ENCODE assay signal across 16 cellular contexts in the genomic region with DNA sequence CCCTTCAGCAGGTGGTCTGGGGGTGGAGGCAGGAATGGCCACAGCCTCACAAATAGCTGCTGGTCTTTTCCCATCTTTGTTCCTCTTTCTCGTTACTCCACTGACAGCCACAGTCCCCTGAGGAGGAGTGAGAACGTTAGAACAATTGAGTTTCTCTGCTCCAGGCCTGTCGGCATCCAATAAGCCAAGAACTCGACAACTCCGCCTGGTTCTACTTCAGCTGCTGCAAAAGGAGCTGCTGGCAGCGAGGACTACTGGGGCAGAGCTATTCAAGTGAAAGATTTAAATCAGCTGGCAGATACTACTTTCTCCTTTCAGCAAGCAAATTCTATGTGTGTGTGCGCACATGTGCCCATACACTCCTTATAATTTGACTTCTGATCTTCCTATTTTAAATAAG.
A peak's percentile ranks its signal among the peaks of the same experiment; 100 is the strongest.
DNase-seq lines count a peak whose midpoint lies in the region; ATAC-seq, FAIRE-seq and TF ChIP-seq lines count a peak whose summit lies in the region.
"Had no signal": no experiment of that assay in that cellular context is flagged by ENCODE, and none has a peak within 500 bp of the region (broad histone marks: within the 10 kb centered on the region; RNA-seq: fewer than 3 reads in every experiment).

No MANE protein-coding gene starts in this region.

- H3K4me1 ChIP-seq in H1 (replicated peaks in 1 of 4; ENCODE audit: control insufficient read depth in 3 of 4, insufficient read depth in 4 of 4, low read length in 3 of 4): no peaks in the 10 kb centered on the region
- H3K4me1 ChIP-seq in neuron (ENCODE audit: insufficient read depth, low read length): no peaks in the 10 kb centered on the region
- H3K4me1 ChIP-seq in HepG2 (ENCODE audit: insufficient read depth, low read length): peaks cover 5% of the 10 kb centered on the region

- H4K20me1 ChIP-seq in H1 (replicated peaks in 1 of 2; ENCODE audit: control insufficient read depth in 1 of 2, insufficient read depth in 2 of 2, low read length in 2 of 2): no peaks in the 10 kb centered on the region
- no peaks in the 10 kb centered on the region for H4K20me1 ChIP-seq in HepG2 (ENCODE audit: insufficient read depth, low read length)

- no peak overlapping the region for H3K56ac ChIP-seq in H1 (replicated peaks; ENCODE audit: insufficient read length, low read depth, low read length)

- intact Hi-C loops in HepG2 (cut with micrococcal nuclease; ENCODE audit: unreplicated experiment): no loop called here

- H3K9ac ChIP-seq in H1 (replicated peaks in 1 of 4; ENCODE audit: extremely low read depth in 1 of 4, low read depth in 3 of 4, low read length in 3 of 4): no peak overlapping the region
- no peak overlapping the region for H3K9ac ChIP-seq in HepG2 (ENCODE audit: insufficient read depth, low read depth, low read length)

- TF ChIP-seq CTCF in NB4 (IDR thresholded peaks at IDR 0.05; ENCODE audit: low read depth, low read length) (no peak), H1 (IDR thresholded peaks at IDR 0.05; ENCODE audit: control extremely low read depth in 1 of 3, insufficient read depth in 1 of 3, low read depth in 1 of 3, low read length in 3 of 3) (no peak), HepG2 (CRISPR knock-in tag; IDR thresholded peaks at IDR 0.05) (no peak), coronary artery (IDR thresholded peaks at IDR 0.05) (no peak)

- no peaks in the 10 kb centered on the region for H3K79me1 ChIP-seq in H1 (ENCODE audit: low read depth, low read length)

- no TSS peak for BruUV-seq in HepG2 (replicated peaks; lab: Mats Ljungman, UMichigan)

- H2BK5ac ChIP-seq in H1 (ENCODE audit: low read depth, low read length): no peak overlapping the region

- TF ChIP-seq EP300 in H1 (IDR thresholded peaks at IDR 0.05; ENCODE audit: borderline replicate concordance in 1 of 2, low read depth in 2 of 2, low read length in 2 of 2): no peak
- no peak for TF ChIP-seq EP300 in HepG2 (IDR thresholded peaks at IDR 0.05; ENCODE audit: low read depth in 2 of 2, low read length in 2 of 2)
- no peak for TF ChIP-seq EP300 in HepG2 (CRISPR knock-in tag; IDR thresholded peaks at IDR 0.05; ENCODE audit: borderline replicate concordance)

- no peak overlapping the region for H2BK12ac ChIP-seq in H1 (ENCODE audit: low read depth, low read length)

- H3K79me2 ChIP-seq in H1 (ENCODE audit: control insufficient read depth in 1 of 2, insufficient read depth in 2 of 2, low read length in 2 of 2) (no peaks in the 10 kb centered on the region), HepG2 (ENCODE audit: insufficient read depth, low read length) (no peaks in the 10 kb centered on the region)

- no peak overlapping the region for H3K4ac ChIP-seq in H1 (replicated peaks; ENCODE audit: insufficient read length, low read depth, low read length)

- 84% methylated on average over 7 of the region's 7 CpGs; no CpG with 5 or more reads in 1 of the 2 experiments for WGBS in H1 (ENCODE audit: extremely low coverage in 1 of 2, insufficient coverage in 1 of 2, insufficient read length in 1 of 2, insufficient replicate concordance in 2 of 2, low coverage in 1 of 2, low lambda C conversion rate in 2 of 2, missing lambda C conversion rate in 1 of 2), 2 experiments
- 29% methylated on average over 7 of the region's 7 CpGs for WGBS in HepG2 (ENCODE audit: low lambda C conversion rate)

- no peak overlapping the region for H4K8ac ChIP-seq in H1 (ENCODE audit: extremely low read depth, insufficient read depth, low read length)

- no peak for TF ChIP-seq RAD21 in H1 (IDR thresholded peaks at IDR 0.05 in 1 of 2, conservative IDR thresholded peaks at IDR 0.05 in 1 of 2; ENCODE audit: low read depth in 2 of 2, low read length in 2 of 2)
- no peak for TF ChIP-seq RAD21 in HepG2 (CRISPR knock-in tag; IDR thresholded peaks at IDR 0.05)

- H2AFZ ChIP-seq in H1 (ENCODE audit: low read length): peak overlapping the region; percentile 48; the same call in 1 of the 2 replicates
- peak overlapping the region; percentile 46 for H2AFZ ChIP-seq in neuron (ENCODE audit: low read depth, low read length)
- no peak overlapping the region for H2AFZ ChIP-seq in HepG2 (ENCODE audit: low read length)

- FAIRE-seq in H1 (lab: Jason Lieb, UNC): no peak
- FAIRE-seq in HepG2 (lab: Jason Lieb, UNC): no peak

- H2BK120ac ChIP-seq in H1 (replicated peaks; ENCODE audit: low read depth, low read length): no peak overlapping the region

- H2BK20ac ChIP-seq in H1 (ENCODE audit: low read length): no peak overlapping the region

- H3K18ac ChIP-seq in H1 (ENCODE audit: extremely low read depth, low read length): no peak overlapping the region

- H3K4me2 ChIP-seq in H1 (ENCODE audit: insufficient read depth in 1 of 2, low read depth in 2 of 2, low read length in 2 of 2): no peak overlapping the region
- no peak overlapping the region for H3K4me2 ChIP-seq in HepG2 (ENCODE audit: low read depth, low read length)

- no peak overlapping the region for H2AK5ac ChIP-seq in H1 (ENCODE audit: low read depth, low read length)

- in situ Hi-C loops in HepG2 (cut with HindIII; ENCODE audit: extremely low pct_ligation_motif_present, low pct_unique_long_range_greater_than_20kb): no loop called here

- H3K27ac ChIP-seq in H1 (ENCODE audit: low read depth, low read length): no peak overlapping the region
- H3K27ac ChIP-seq in HepG2 (ENCODE audit: extremely low read length, insufficient read depth, low read length): no peak overlapping the region
- H3K27ac ChIP-seq in coronary artery: no peak overlapping the region

- no peak overlapping the region for H3K23ac ChIP-seq in H1 (ENCODE audit: insufficient read length)

- H3K14ac ChIP-seq in H1 (ENCODE audit: insufficient read length): no peak overlapping the region

- CTCF ChIA-PET in H1 (lab: Charles Lee; ENCODE audit: partially characterized antibody): interaction anchor here (1.2 to 1.3 kb wide), 3 partner anchors 49 to 368 kb away, joined by 3 to 4 read pairs (median 3); no protein-coding TSS in a partner anchor
- CTCF ChIA-PET in HepG2 (lab: Yijun Ruan, JAX; ENCODE audit: low intra/inter-chr PET ratio, low total read pairs): no interaction called here

- DNase-seq in NB4 (ENCODE audit: low read depth) (peak; percentile 20), H1 (ENCODE audit: low read depth in 1 of 2, low spot score in 2 of 2) (no peak), NCI-H345 (lab: John Stamatoyannopoulos, UW) (no peak), HepG2 (ENCODE audit: low spot score) (no peak), coronary artery (ENCODE audit: low spot score) (no peak)
- DNase-seq: BE2C; CD4-positive, alpha-beta memory T cell; Karpas-422; MG63; NCI-H1105; NCI-H1694; NCI-H2227 treated with DMSO at 0.1 percent for 48 hours; NCI-H526 treated with DMSO at 0.1 percent for 48 hours; SIG-M5 had no signal

- ATAC-seq in GM18520 (IDR thresholded peaks at IDR 0.05; ENCODE audit: unreplicated experiment): no peak
- no peak for ATAC-seq in HepG2

- H3K27me3 ChIP-seq in H1 (replicated peaks in 1 of 4; ENCODE audit: control insufficient read depth in 3 of 4, extremely low read depth in 1 of 4, insufficient read depth in 3 of 4, low read length in 3 of 4) (no peaks in the 10 kb centered on the region), neuron (ENCODE audit: insufficient read depth, low read length) (no peaks in the 10 kb centered on the region), HepG2 (ENCODE audit: control insufficient read depth in 1 of 2, insufficient read depth in 2 of 2, low read length in 2 of 2) (peaks cover 0 to 12% of the 10 kb centered on the region in 2 experiments; a peak in 2 of 5 replicates)
- H3K27me3 ChIP-seq: BE2C had no signal

- H3K9me3 ChIP-seq in H1 (ENCODE audit: insufficient read depth in 2 of 2, low read depth in 1 of 2, low read length in 1 of 2): no peaks in the 10 kb centered on the region
- no peaks in the 10 kb centered on the region for H3K9me3 ChIP-seq in neuron (ENCODE audit: low read length)
- H3K9me3 ChIP-seq in HepG2 (ENCODE audit: low read length): no peaks in the 10 kb centered on the region
- H3K9me3 ChIP-seq: BE2C had no signal

- H2BK15ac ChIP-seq in H1 (ENCODE audit: low read length): no peak overlapping the region

- POLR2A ChIA-PET in H1 (lab: Charles Lee; ENCODE audit: partially characterized antibody) (no interaction called here), HepG2 (lab: Yijun Ruan, JAX) (no interaction called here)

- H3K4me3 ChIP-seq in NB4 (ENCODE audit: low read depth, low read length): no peak overlapping the region
- no peak overlapping the region for H3K4me3 ChIP-seq in H1 (ENCODE audit: extremely low read depth in 1 of 4, insufficient read depth in 2 of 4, low read depth in 3 of 4, low read length in 4 of 4)
- no peak overlapping the region for H3K4me3 ChIP-seq in neuron (ENCODE audit: low read length)
- H3K4me3 ChIP-seq in HepG2 (replicated peaks in 1 of 3; ENCODE audit: insufficient read depth in 1 of 3, low read depth in 2 of 3, low read length in 3 of 3): no peak overlapping the region
- H3K4me3 ChIP-seq in coronary artery: no peak overlapping the region
- H3K4me3 ChIP-seq: MG63 had no signal

- H3K23me2 ChIP-seq in H1 (ENCODE audit: low read depth, low read length): no peaks in the 10 kb centered on the region

- TF ChIP-seq POLR2A in NB4 (IDR thresholded peaks at IDR 0.05; ENCODE audit: extremely low read depth, insufficient read length) (no peak), H1 (IDR thresholded peaks at IDR 0.05; ENCODE audit: control extremely low read depth in 1 of 2, low read depth in 2 of 2, low read length in 2 of 2) (no peak), HepG2 (IDR thresholded peaks at IDR 0.05; ENCODE audit: insufficient read depth in 1 of 2, low read depth in 2 of 2, low read length in 2 of 2) (no peak)

- no peaks in the 10 kb centered on the region for H3K36me3 ChIP-seq in H1 (ENCODE audit: control insufficient read depth in 2 of 4, insufficient read depth in 4 of 4, low read length in 3 of 4)
- H3K36me3 ChIP-seq in neuron (ENCODE audit: insufficient read depth, low read length): no peaks in the 10 kb centered on the region
- no peaks in the 10 kb centered on the region for H3K36me3 ChIP-seq in HepG2 (replicated peaks in 1 of 2; ENCODE audit: control insufficient read depth in 1 of 2, insufficient read depth in 2 of 2, low read length in 2 of 2)
- H3K36me3 ChIP-seq: BE2C, MG63 had no signal

- no peak overlapping the region for H4K5ac ChIP-seq in H1 (ENCODE audit: insufficient read length, low read depth, low read length)

- no peak overlapping the region for H4K91ac ChIP-seq in H1 (replicated peaks; ENCODE audit: insufficient read length, low read length)

TF ChIP-seq in H1, 55 proteins besides CTCF, POLR2A, EP300 and RAD21:
- no peak for TF ChIP-seq GTF2F1 (IDR thresholded peaks at IDR 0.05; ENCODE audit: borderline replicate concordance, low read depth, low read length)
